ENCODE assay signal across 9 cellular contexts in the genomic region with DNA sequence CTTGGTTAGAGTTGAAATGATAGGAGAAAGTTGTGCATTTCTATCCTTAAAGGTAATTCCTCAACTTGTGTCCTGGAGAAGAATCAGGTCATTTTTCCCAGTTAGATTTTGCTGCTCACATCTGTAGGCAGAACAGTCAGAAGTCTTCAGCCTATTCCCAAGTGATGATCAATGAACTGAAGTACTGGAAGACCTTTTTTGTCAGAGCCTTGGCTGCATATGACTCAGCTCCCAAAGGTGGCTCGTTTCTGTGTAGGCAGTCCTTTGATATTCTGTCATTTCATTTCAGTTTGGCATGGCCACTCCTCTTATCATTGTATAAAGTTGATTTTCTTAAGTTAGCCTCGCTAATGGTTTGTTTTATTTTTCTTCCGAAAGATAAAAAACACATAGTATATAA.
DNase-seq lines count a peak whose midpoint lies in the region; ATAC-seq and TF ChIP-seq lines count a peak whose summit lies in the region.
"Had no signal": no experiment of that assay in that cellular context is flagged by ENCODE, and none has a peak within 500 bp of the region (broad histone marks: within the 10 kb centered on the region; RNA-seq: fewer than 3 reads in every experiment).

No MANE protein-coding gene starts in this region.

- DNase-seq in GM12864 (ENCODE audit: low read depth): no peak
- DNase-seq in RPMI7951 (ENCODE audit: low read depth): peak; percentile 3
- peak in 1 of 2 experiments; percentile 25 for DNase-seq in erythroblast (lab: John Stamatoyannopoulos, UW)
- no peak for DNase-seq in GM13977 (ENCODE audit: low spot score)
- DNase-seq in NCI-H1048 (lab: John Stamatoyannopoulos, UW): no peak
- DNase-seq in mucosa of gallbladder (ENCODE audit: low spot score): no peak
- DNase-seq: KBM-7 had no signal

- TF ChIP-seq CTCF in GM12864 (IDR thresholded peaks at IDR 0.05; ENCODE audit: low read depth, low read length, missing control alignments) (no peak), GM13977 (IDR thresholded peaks at IDR 0.05; ENCODE audit: extremely low read depth, insufficient read depth, missing control alignments) (no peak)

- peak overlapping the region; percentile 19; the same call in 1 of the 2 replicates for H3K4me3 ChIP-seq in GM12864 (ENCODE audit: low read depth, low read length)
- H3K4me3 ChIP-seq in skin epidermis: no peak overlapping the region

- peak overlapping the region in 18 of 21 experiments; percentile 0 to 90 (median 76) for H3K27ac ChIP-seq in skin epidermis

- peak; percentile 26 for TF ChIP-seq POLR2A in erythroblast (IDR thresholded peaks at IDR 0.05; ENCODE audit: low read length)

- in situ Hi-C loops in GM13977 (cut with MboI; ENCODE audit: low pct_unique_long_range_greater_than_20kb, low sequenced_read_pairs, unreplicated experiment): loop anchor here (25.0 kb wide), 1 partner anchor 217 kb away; no protein-coding TSS in a partner anchor

- no peak for ATAC-seq in HG02588 (IDR thresholded peaks at IDR 0.05; ENCODE audit: unreplicated experiment)
